In the genomic region with DNA sequence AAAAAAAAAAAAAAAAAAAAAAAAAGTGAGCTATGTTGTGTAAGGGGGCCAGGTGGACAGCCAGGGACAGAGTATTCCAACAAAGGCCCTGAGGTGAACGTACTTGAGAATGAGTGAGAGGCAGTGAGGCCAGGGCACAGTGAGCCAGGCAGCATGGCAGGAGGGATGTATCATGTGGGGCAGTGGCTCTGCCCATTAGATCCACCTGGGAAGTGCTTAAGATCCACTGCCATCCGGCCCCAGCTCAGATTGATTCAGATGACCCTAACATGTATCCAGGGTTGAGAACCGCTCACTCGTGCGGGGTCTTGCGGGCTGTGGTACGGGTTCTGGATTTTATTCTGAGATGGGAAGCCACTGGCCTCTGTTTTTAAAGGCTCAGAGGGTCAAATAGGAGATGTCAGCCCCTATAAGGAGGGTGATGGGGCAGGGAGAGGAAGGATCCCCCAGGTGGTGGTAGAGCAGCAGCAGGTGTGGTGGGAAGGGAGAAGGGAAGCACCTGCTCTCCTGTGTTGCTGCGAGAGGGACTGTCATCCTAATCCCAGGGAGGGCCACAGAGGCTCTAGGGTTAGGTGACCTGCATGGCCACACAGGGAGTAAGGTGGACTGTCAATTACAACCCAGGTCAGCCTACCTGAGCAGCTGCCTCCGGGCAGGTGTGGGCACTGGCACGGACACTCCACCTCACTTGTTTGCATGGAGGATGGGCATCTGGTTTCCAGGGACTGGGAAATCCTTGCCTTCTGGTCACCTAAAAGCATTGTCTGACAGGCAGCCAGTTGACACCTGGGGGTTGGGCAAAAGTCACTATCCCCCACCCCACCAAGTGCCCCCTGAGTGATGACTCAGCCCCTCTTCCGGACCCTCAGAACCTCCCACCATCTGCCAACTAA, we compare ENCODE assay signal across 21 cellular contexts. TPM values are rescaled to one million over a fixed set of nuclear protein-coding genes. Genes with fewer than 3 reads are reported as not detected.
DNase-seq lines count a peak whose midpoint lies in the region; ATAC-seq and TF ChIP-seq lines count a peak whose summit lies in the region.
"Had no signal": no experiment of that assay in that cellular context is flagged by ENCODE, and none has a peak within 500 bp of the region (broad histone marks: within the 10 kb centered on the region; RNA-seq: fewer than 3 reads in every experiment).

No MANE protein-coding gene starts in this region.

- CTCF ChIA-PET in SK-N-SH (lab: Yijun Ruan, JAX): interaction anchor here (0.8 to 24.3 kb wide), 8 partner anchors 11 to 122 kb away, joined by 3 to 1333 read pairs (median 6); a partner anchor contains a TSS
- CTCF ChIA-PET in activated CD8-positive, alpha-beta T cell treated with anti-CD3 and anti-CD28 coated beads, Interleukin-2, amount 10 ng/mL, durations not matched to agents 7 days and 5 days (lab: Charles Lee): interaction anchor here (0.7 to 2.6 kb wide), 6 partner anchors 11 to 182 kb away, joined by 3 to 11 read pairs (median 4); no protein-coding TSS in a partner anchor

- peaks cover 3% of the 10 kb centered on the region for H3F3A ChIP-seq in SK-N-SH (replicated peaks; ENCODE audit: insufficient read depth)

- H3K9ac ChIP-seq in SK-N-SH: no peak overlapping the region
- H3K9ac ChIP-seq: parathyroid adenoma had no signal

- H3K4me1 ChIP-seq in SK-N-SH (ENCODE audit: control insufficient read depth in 1 of 2, insufficient read depth in 2 of 2, low read depth in 1 of 2, low read length in 1 of 2) (peaks cover 0 to 12% of the 10 kb centered on the region in 2 experiments; a peak in 1 of 4 replicates), psoas muscle (no peaks in the 10 kb centered on the region)
- H3K4me1 ChIP-seq: breast epithelium, parathyroid adenoma had no signal

- H3K27me3 ChIP-seq in SK-N-SH (ENCODE audit: insufficient read depth) (no peaks in the 10 kb centered on the region), dorsolateral prefrontal cortex (no peaks in the 10 kb centered on the region), psoas muscle (ENCODE audit: insufficient read depth in 3 of 3, low read length in 2 of 3) (peaks cover 0 to 9% (median 0%) of the 10 kb centered on the region in 3 donors)
- H3K27me3 ChIP-seq: breast epithelium had no signal

- no peak overlapping the region for H3K27ac ChIP-seq in SK-N-SH (ENCODE audit: low read depth in 2 of 2, low read length in 1 of 2)
- peak overlapping the region in 38 of 59 donors; percentile 4 to 80 (median 60) for H3K27ac ChIP-seq in dorsolateral prefrontal cortex
- H3K27ac ChIP-seq in psoas muscle: no peak overlapping the region
- H3K27ac ChIP-seq: parathyroid adenoma, skin epidermis had no signal

- H3K27me3 Mint-ChIP-seq in activated CD8-positive, alpha-beta T cell treated with anti-CD3 and anti-CD28 coated beads, Interleukin-2, amount 10 ng/mL, durations not matched to agents 7 days and 5 days (ENCODE audit: low read depth): peaks cover 5% of the 10 kb centered on the region

- WGBS in SK-N-SH (ENCODE audit: low lambda C conversion rate): 93% methylated on average over 11 of the region's 11 CpGs
- WGBS in psoas muscle, 3 donors: 75 to 81% (median 81%) methylated on average over 11 of the region's 11 CpGs

- TF ChIP-seq CTCF in SK-N-SH (IDR thresholded peaks at IDR 0.05) (no peak), dorsolateral prefrontal cortex (IDR thresholded peaks at IDR 0.05 in 54 of 56, conservative IDR thresholded peaks at IDR 0.05 in 2 of 56; ENCODE audit: low read depth in 1 of 56, partially characterized antibody in 56 of 56) (no peak), psoas muscle (IDR thresholded peaks at IDR 0.05) (no peak)

- POLR2A ChIA-PET in SK-N-SH (lab: Yijun Ruan, JAX): no interaction called here
- POLR2A ChIA-PET in activated CD8-positive, alpha-beta T cell treated with anti-CD3 and anti-CD28 coated beads, Interleukin-2, amount 10 ng/mL, durations not matched to agents 7 days and 5 days (lab: Charles Lee): no interaction called here

- H4K20me1 ChIP-seq in SK-N-SH (ENCODE audit: insufficient read depth): no peaks in the 10 kb centered on the region

- H3K9me3 ChIP-seq in SK-N-SH (no peaks in the 10 kb centered on the region), psoas muscle (no peaks in the 10 kb centered on the region)
- H3K9me3 ChIP-seq: breast epithelium, heart right ventricle had no signal

- H3K4me2 ChIP-seq in SK-N-SH: no peak overlapping the region

- H3K27ac Mint-ChIP-seq in activated CD8-positive, alpha-beta T cell treated with anti-CD3 and anti-CD28 coated beads, Interleukin-2, amount 10 ng/mL, durations not matched to agents 7 days and 5 days: no peak overlapping the region
- H3K27ac Mint-ChIP-seq: activated naive CD4-positive, alpha-beta T cell treated with anti-CD3 and anti-CD28 coated beads, Interleukin-2, amount 50 U/mL, for 24 hours; CD4-positive, alpha-beta T cell; IgD-negative memory B cell; stimulated activated memory B cell treated with anti-CD40 and anti-IgM and Interleukin-4, amounts not matched to agents 10 μg/mL and 1 μg/mL and 100 μg/mL, for 72 hours had no signal

- no peak for ATAC-seq in SK-N-SH treated with all-trans-retinoic acid at 6 μM for 48 hours
- no peak for ATAC-seq in psoas muscle
- no peak for ATAC-seq in HG03095 (IDR thresholded peaks at IDR 0.05; ENCODE audit: unreplicated experiment)
- no peak for ATAC-seq in activated CD8-positive, alpha-beta T cell treated with anti-CD3 and anti-CD28 coated beads, Interleukin-2, amount 10 ng/mL, durations not matched to agents 7 days and 5 days

- TF ChIP-seq EP300 in SK-N-SH (IDR thresholded peaks at IDR 0.05; ENCODE audit: borderline replicate concordance in 1 of 2, low read depth in 1 of 2, low read length in 1 of 2): no peak

- DNase-seq in SK-N-SH: peak; percentile 4
- peak; percentile 86 for DNase-seq in NCI-H146 (lab: John Stamatoyannopoulos, UW)
- peak in 5 of 10 donors; percentile 8 to 38 (median 26) for DNase-seq in dorsolateral prefrontal cortex
- peak; percentile 3 to 36 for DNase-seq in psoas muscle
- DNase-seq in superior temporal gyrus (ENCODE audit: extremely low spot score): no peak
- DNase-seq in activated CD8-positive, alpha-beta T cell treated with anti-CD3 and anti-CD28 coated beads, Interleukin-2, amount 10 ng/mL, durations not matched to agents 7 days and 5 days: no peak
- DNase-seq: 8988T; effector CD8-positive, alpha-beta T cell; heart right ventricle; NCI-H2081 treated with DMSO at 0.1 percent for 48 hours; NCI-H748 treated with DMSO at 0.1 percent for 48 hours; T-cell had no signal

- TF ChIP-seq RAD21 in SK-N-SH (IDR thresholded peaks at IDR 0.05; ENCODE audit: low read length): no peak

- H3K4me3 ChIP-seq in SK-N-SH (ENCODE audit: low read depth in 2 of 2, low read length in 1 of 2) (no peak overlapping the region), dorsolateral prefrontal cortex (no peak overlapping the region), psoas muscle (no peak overlapping the region)
- H3K4me3 ChIP-seq: breast epithelium, heart right ventricle, skin epidermis had no signal

- H3K79me2 ChIP-seq in SK-N-SH (ENCODE audit: insufficient read depth): no peaks in the 10 kb centered on the region
- H3K79me2 ChIP-seq: parathyroid adenoma had no signal

- intact Hi-C loops in dorsolateral prefrontal cortex (cut with DNase I) (no loop called here), psoas muscle (cut with DNase I) (loop anchor here in 1 of 2 donors (5.0 kb wide), 1 partner anchor 46 kb away; no protein-coding TSS in a partner anchor)

- no peak overlapping the region for H3K4me3 Mint-ChIP-seq in activated CD8-positive, alpha-beta T cell treated with anti-CD3 and anti-CD28 coated beads, Interleukin-2, amount 10 ng/mL, durations not matched to agents 7 days and 5 days
- H3K4me3 Mint-ChIP-seq: activated naive CD4-positive, alpha-beta T cell treated with anti-CD3 and anti-CD28 coated beads, Interleukin-2, amount 50 U/mL, for 24 hours; CD4-positive, alpha-beta T cell; stimulated activated memory B cell treated with anti-CD40 and anti-IgM and Interleukin-4, amounts not matched to agents 10 μg/mL and 1 μg/mL and 100 μg/mL, for 72 hours; T-cell had no signal

- no peaks in the 10 kb centered on the region for H3K9me2 ChIP-seq in SK-N-SH

- no peaks in the 10 kb centered on the region for H3K9me3 Mint-ChIP-seq in activated CD8-positive, alpha-beta T cell treated with anti-CD3 and anti-CD28 coated beads, Interleukin-2, amount 10 ng/mL, durations not matched to agents 7 days and 5 days (ENCODE audit: insufficient read depth)
- H3K9me3 Mint-ChIP-seq: activated naive CD4-positive, alpha-beta T cell treated with anti-CD3 and anti-CD28 coated beads, Interleukin-2, amount 50 U/mL, for 24 hours; CD4-positive, alpha-beta T cell; IgD-negative memory B cell; stimulated activated memory B cell treated with anti-CD40 and anti-IgM and Interleukin-4, amounts not matched to agents 10 μg/mL and 1 μg/mL and 100 μg/mL, for 72 hours; T-cell had no signal

- H3K4me1 Mint-ChIP-seq in activated CD8-positive, alpha-beta T cell treated with anti-CD3 and anti-CD28 coated beads, Interleukin-2, amount 10 ng/mL, durations not matched to agents 7 days and 5 days (ENCODE audit: low read depth): peaks cover 11% of the 10 kb centered on the region

- H3K36me3 Mint-ChIP-seq in activated CD8-positive, alpha-beta T cell treated with anti-CD3 and anti-CD28 coated beads, Interleukin-2, amount 10 ng/mL, durations not matched to agents 7 days and 5 days (ENCODE audit: low read depth): no peaks in the 10 kb centered on the region
- H3K36me3 Mint-ChIP-seq: activated naive CD4-positive, alpha-beta T cell treated with anti-CD3 and anti-CD28 coated beads, Interleukin-2, amount 50 U/mL, for 24 hours; IgD-negative memory B cell; stimulated activated memory B cell treated with anti-CD40 and anti-IgM and Interleukin-4, amounts not matched to agents 10 μg/mL and 1 μg/mL and 100 μg/mL, for 72 hours; T-cell had no signal

- H2AFZ ChIP-seq in SK-N-SH (ENCODE audit: low read depth): no peak overlapping the region
- H2AFZ ChIP-seq: parathyroid adenoma had no signal

- H3K36me3 ChIP-seq in SK-N-SH (replicated peaks in 1 of 2; ENCODE audit: control insufficient read depth in 1 of 2, insufficient read depth in 2 of 2, low read length in 1 of 2) (no peaks in the 10 kb centered on the region), psoas muscle (ENCODE audit: insufficient read depth in 1 of 2, low read depth in 1 of 2) (no peaks in the 10 kb centered on the region)
- H3K36me3 ChIP-seq: breast epithelium had no signal

TF ChIP-seq in SK-N-SH, 30 proteins besides CTCF, POLR2A, EP300 and RAD21 (continues in another document):
- TF ChIP-seq POLR2AphosphoS5 (IDR thresholded peaks at IDR 0.05; ENCODE audit: low read depth, low read length): no peak

TF ChIP-seq in SK-N-SH treated with all-trans-retinoic acid at 6 μM for 48 hours, 23 proteins besides CTCF, POLR2A, EP300 and RAD21 (continues in another document):
- no peak for TF ChIP-seq ISL1 (CRISPR knock-in tag; IDR thresholded peaks at IDR 0.05)

RNA-seq across cellular contexts. Expression of a gene that starts 31.6 kb away (rescaled TPM):
- polyA plus RNA-seq in SK-N-SH (2012; rRNA removed) (2.5 and 3.1 TPM in 2 replicates), psoas muscle (1 to 10 TPM; 1.5 to 2.1 (median 1.6) TPM)
- 0.80 and 1.3 TPM in 2 replicates for polyA plus RNA-seq in SK-N-SH (2012; cell fraction: cytosol; rRNA removed)
- polyA plus RNA-seq in SK-N-SH (2012; cell fraction: nucleus; rRNA removed): 10.6 and 12.1 TPM in 2 replicates
- total RNA-seq in dorsolateral prefrontal cortex (100 to 1,000 TPM in 101 of 120 experiments, 10 to 100 TPM in 19; 55.9 to 606 (median 176) TPM), psoas muscle (10 to 100 TPM in 1 of 4 donors, 1 to 10 TPM in 3; 3.9 to 11.9 (median 6.0) TPM)
- total RNA-seq in activated CD8-positive, alpha-beta T cell treated with anti-CD3 and anti-CD28 coated beads, Interleukin-2, amount 10 ng/mL, durations not matched to agents 7 days and 5 days: 1 to 10 TPM; 4.5 to 6.0 TPM

Comparison
In these comparisons a context has a peak if more than half of its experiments do, and no peak if none do; other contexts are left out.
1. DNase-seq: peak in SK-N-SH (single experiment), NCI-H146 (single experiment) and psoas muscle (2 of 2); none in superior temporal gyrus (single experiment) and activated CD8-positive, alpha-beta T cell treated with anti-CD3 and anti-CD28 coated beads, Interleukin-2, amount 10 ng/mL, durations not matched to agents 7 days and 5 days (single experiment).
2. H3K27ac ChIP-seq: peak in dorsolateral prefrontal cortex (38 of 59); none in SK-N-SH (0 of 2) and psoas muscle (single experiment).
3. RNA of a gene that starts 31.6 kb away (total RNA-seq): 55.9 to 606 TPM in dorsolateral prefrontal cortex; 3.9 to 11.9 TPM in psoas muscle and 4.5 to 6.0 TPM in activated CD8-positive, alpha-beta T cell treated with anti-CD3 and anti-CD28 coated beads, Interleukin-2, amount 10 ng/mL, durations not matched to agents 7 days and 5 days; every median in the first group is over 4 times any median in the second.